ENCODE assay signal across 21 cellular contexts in the genomic region with DNA sequence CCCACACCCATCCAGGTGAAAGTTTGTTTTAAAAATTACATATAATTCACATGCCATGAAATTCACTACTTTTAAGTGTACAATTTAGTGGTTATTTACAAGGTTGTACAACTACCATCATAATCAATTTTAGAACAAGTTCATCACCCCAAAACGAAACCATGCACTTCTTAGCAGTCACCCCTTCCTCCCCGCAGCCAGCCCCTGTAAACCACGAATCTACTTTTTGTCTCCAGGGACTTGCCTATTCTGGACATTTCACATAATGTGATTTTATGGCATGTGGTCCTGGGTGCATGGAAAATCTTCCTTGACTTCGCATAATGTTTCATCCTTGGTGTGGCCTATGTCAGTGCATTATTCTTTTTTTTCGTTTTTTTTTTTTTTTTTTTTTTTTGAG.
"Had no signal": no experiment of that assay in that cellular context is flagged by ENCODE, and none has a peak within 500 bp of the region (broad histone marks: within the 10 kb centered on the region; RNA-seq: fewer than 3 reads in every experiment).

No MANE protein-coding gene starts in this region.

- H3K9me3 Mint-ChIP-seq: dendritic cell treated with granulocyte-macrophage colony-stimulating factor and Interleukin-4, amounts not matched to agents 40 ng/mL and 50 ng/mL, for 4 days; natural killer cell; neural crest cell; type B pancreatic cell had no signal

- ATAC-seq: gastroesophageal sphincter; left lobe of liver; mucosa of descending colon; natural killer cell; right cardiac atrium; stimulated activated naive CD8-positive, alpha-beta T cell treated with anti-CD3 and anti-CD28 coated beads, Interleukin-15, Interleukin-2, amounts not matched to agents 100 U/mL and 50 U/mL, for 24 hours had no signal

- H3K36me3 ChIP-seq: esophagus squamous epithelium, gastroesophageal sphincter, ovary, suprapubic skin, thyroid gland had no signal

- H3K9me3 ChIP-seq: esophagus squamous epithelium, gastroesophageal sphincter, mucosa of descending colon, ovary, suprapubic skin, thyroid gland had no signal

- DNase-seq: esophagus squamous epithelium; foreskin fibroblast; glutamatergic neuron; islet precursor cell; mammary epithelial cell; mucosa of descending colon; natural killer cell; nucleus accumbens; ovary; right cardiac atrium; stimulated activated CD4-positive, alpha-beta T cell treated with anti-CD3 and anti-CD28 coated beads, Interleukin-2, amount 100 ng/mL, for 48 hours; stimulated activated naive CD8-positive, alpha-beta T cell treated with anti-CD3 and anti-CD28 coated beads, Interleukin-15, Interleukin-2, amounts not matched to agents 100 U/mL and 50 U/mL, for 24 hours; thyroid gland had no signal

- FAIRE-seq: urothelium cell line had no signal

- H3K4me3 ChIP-seq: esophagus squamous epithelium, gastroesophageal sphincter, mucosa of descending colon, ovary, smooth muscle cell, suprapubic skin, thyroid gland had no signal

- H3K27me3 ChIP-seq: ovary, suprapubic skin, thyroid gland had no signal

- H3K4me2 ChIP-seq: smooth muscle cell had no signal

- H3K27ac Mint-ChIP-seq: dendritic cell treated with granulocyte-macrophage colony-stimulating factor and Interleukin-4, amounts not matched to agents 40 ng/mL and 50 ng/mL, for 4 days; natural killer cell; type B pancreatic cell had no signal

- H3K4me3 Mint-ChIP-seq: dendritic cell treated with granulocyte-macrophage colony-stimulating factor and Interleukin-4, amounts not matched to agents 40 ng/mL and 50 ng/mL, for 4 days; natural killer cell; neural crest cell; type B pancreatic cell had no signal

- H3K4me1 Mint-ChIP-seq: natural killer cell had no signal

- H3K27me3 Mint-ChIP-seq: type B pancreatic cell had no signal

- H3K27ac ChIP-seq: esophagus squamous epithelium, gastroesophageal sphincter, ovary, suprapubic skin, thyroid gland had no signal
